8 cellular contexts compared by ENCODE assay signal in the genomic region with DNA sequence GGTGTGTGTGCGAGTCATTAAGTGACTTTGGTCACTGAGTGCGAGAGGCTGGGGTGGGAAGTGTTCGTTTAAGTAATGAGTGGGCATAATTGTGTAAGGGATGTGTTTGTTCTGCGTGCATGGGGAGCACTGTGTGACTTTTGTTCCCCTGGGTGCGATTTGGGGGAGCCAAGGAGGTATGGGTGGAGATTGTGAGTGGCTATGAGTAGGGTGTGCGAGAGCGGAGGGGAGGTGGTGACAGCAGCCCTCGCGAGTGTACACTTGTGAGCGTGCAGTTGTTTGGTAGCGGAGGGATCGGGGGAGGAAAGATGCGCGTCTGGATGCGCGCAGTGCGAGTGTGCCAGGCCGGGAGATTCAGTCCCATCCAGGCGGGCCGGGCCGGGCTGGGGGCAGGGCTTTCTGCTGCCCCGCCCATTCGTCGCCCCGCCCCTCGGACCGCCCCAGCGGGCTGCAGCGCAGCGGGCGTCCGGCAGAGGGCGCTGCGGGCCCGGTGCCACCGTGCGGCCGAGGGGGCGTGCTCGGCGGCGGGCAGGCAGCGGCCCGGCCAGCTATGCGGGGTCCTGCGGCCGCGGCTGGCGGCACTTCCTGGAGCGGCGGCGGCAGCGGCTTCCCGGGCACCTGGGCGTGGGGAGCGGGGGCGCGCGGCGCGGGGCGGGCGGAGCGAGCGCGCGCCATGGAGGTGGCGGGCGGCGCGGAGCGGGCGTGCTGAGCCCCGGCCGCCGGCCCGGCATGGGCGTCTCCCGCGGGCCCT. TPM values are rescaled to one million over a fixed set of nuclear protein-coding genes. Genes with fewer than 3 reads are reported as not detected.
DNase-seq lines count a peak whose midpoint lies in the region; ATAC-seq lines count a peak whose summit lies in the region.

A gene with protein sequence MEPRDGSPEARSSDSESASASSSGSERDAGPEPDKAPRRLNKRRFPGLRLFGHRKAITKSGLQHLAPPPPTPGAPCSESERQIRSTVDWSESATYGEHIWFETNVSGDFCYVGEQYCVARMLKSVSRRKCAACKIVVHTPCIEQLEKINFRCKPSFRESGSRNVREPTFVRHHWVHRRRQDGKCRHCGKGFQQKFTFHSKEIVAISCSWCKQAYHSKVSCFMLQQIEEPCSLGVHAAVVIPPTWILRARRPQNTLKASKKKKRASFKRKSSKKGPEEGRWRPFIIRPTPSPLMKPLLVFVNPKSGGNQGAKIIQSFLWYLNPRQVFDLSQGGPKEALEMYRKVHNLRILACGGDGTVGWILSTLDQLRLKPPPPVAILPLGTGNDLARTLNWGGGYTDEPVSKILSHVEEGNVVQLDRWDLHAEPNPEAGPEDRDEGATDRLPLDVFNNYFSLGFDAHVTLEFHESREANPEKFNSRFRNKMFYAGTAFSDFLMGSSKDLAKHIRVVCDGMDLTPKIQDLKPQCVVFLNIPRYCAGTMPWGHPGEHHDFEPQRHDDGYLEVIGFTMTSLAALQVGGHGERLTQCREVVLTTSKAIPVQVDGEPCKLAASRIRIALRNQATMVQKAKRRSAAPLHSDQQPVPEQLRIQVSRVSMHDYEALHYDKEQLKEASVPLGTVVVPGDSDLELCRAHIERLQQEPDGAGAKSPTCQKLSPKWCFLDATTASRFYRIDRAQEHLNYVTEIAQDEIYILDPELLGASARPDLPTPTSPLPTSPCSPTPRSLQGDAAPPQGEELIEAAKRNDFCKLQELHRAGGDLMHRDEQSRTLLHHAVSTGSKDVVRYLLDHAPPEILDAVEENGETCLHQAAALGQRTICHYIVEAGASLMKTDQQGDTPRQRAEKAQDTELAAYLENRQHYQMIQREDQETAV (plus strand): TSS at position 578 of the 751 bp plus-strand sequence. CDS start 197 bp downstream, outside the sequence.

- peak within 1 kb of the TSS; percentile 92 for H3K4me3 Mint-ChIP-seq in activated naive CD4-positive, alpha-beta T cell treated with anti-CD3 and anti-CD28 coated beads, Interleukin-2, amount 10 ng/mL, durations not matched to agents 7 days and 5 days

- H3K9ac ChIP-seq in SK-N-MC (ENCODE audit: insufficient read length): peak within 1 kb of the TSS; percentile 85

- CTCF ChIA-PET in activated naive CD4-positive, alpha-beta T cell treated with anti-CD3 and anti-CD28 coated beads, Interleukin-2, amount 10 ng/mL, durations not matched to agents 7 days and 5 days (lab: Charles Lee): interaction anchor here (1.2 to 3.5 kb wide), 6 partner anchors 11 to 108 kb away, joined by 3 to 17 read pairs (median 6); no protein-coding TSS in a partner anchor

- peaks cover 81% of the 10 kb centered on the region for H3K4me1 Mint-ChIP-seq in activated naive CD4-positive, alpha-beta T cell treated with anti-CD3 and anti-CD28 coated beads, Interleukin-2, amount 10 ng/mL, durations not matched to agents 7 days and 5 days

- H3K27ac Mint-ChIP-seq in activated naive CD4-positive, alpha-beta T cell treated with anti-CD3 and anti-CD28 coated beads, Interleukin-2, amount 10 ng/mL, durations not matched to agents 7 days and 5 days: peak within 1 kb of the TSS; percentile 98

- H3K27ac ChIP-seq in SK-N-MC: no peak within 1 kb of the TSS
- peak within 1 kb of the TSS; percentile 77 for H3K27ac ChIP-seq in temporal lobe (ENCODE audit: low read depth, low read length)

- DNase-seq in ELF-1 (ENCODE audit: low read depth, low spot score) (peak; percentile 90), KG1 (lab: John Stamatoyannopoulos, UW) (peak; percentile 54), SK-N-MC (ENCODE audit: low read depth, low spot score) (no peak), germinal center (ENCODE audit: low spot score) (peak; percentile 95), occipital lobe (lab: John Stamatoyannopoulos, UW) (peak; percentile 86)
- peak; percentile 88 for DNase-seq in activated naive CD4-positive, alpha-beta T cell treated with anti-CD3 and anti-CD28 coated beads, Interleukin-2, amount 10 ng/mL, durations not matched to agents 7 days and 5 days

- no peaks in the 10 kb centered on the region for H3K36me3 ChIP-seq in SK-N-MC (ENCODE audit: insufficient read depth, low read length)

- H3K4me3 ChIP-seq in SK-N-MC: peak within 1 kb of the TSS; percentile 88

- no peaks in the 10 kb centered on the region for H3K27me3 Mint-ChIP-seq in activated naive CD4-positive, alpha-beta T cell treated with anti-CD3 and anti-CD28 coated beads, Interleukin-2, amount 10 ng/mL, durations not matched to agents 7 days and 5 days

- no peaks in the 10 kb centered on the region for H3K9me3 ChIP-seq in SK-N-MC (ENCODE audit: low read depth, low read length)

- peak; percentile 59 for ATAC-seq in GM21717 (IDR thresholded peaks at IDR 0.05; ENCODE audit: unreplicated experiment)

- no peaks in the 10 kb centered on the region for H3K9me3 Mint-ChIP-seq in activated naive CD4-positive, alpha-beta T cell treated with anti-CD3 and anti-CD28 coated beads, Interleukin-2, amount 10 ng/mL, durations not matched to agents 7 days and 5 days

- peaks cover 34% of the 10 kb centered on the region for H3K36me3 Mint-ChIP-seq in activated naive CD4-positive, alpha-beta T cell treated with anti-CD3 and anti-CD28 coated beads, Interleukin-2, amount 10 ng/mL, durations not matched to agents 7 days and 5 days

RNA-seq across cellular contexts. Expression of the gene that starts here (rescaled TPM):
- 33.5 TPM for total RNA-seq in occipital lobe
- total RNA-seq in temporal lobe: 33.7 TPM
